ENCODE assay signal across 8 cellular contexts in the genomic region with DNA sequence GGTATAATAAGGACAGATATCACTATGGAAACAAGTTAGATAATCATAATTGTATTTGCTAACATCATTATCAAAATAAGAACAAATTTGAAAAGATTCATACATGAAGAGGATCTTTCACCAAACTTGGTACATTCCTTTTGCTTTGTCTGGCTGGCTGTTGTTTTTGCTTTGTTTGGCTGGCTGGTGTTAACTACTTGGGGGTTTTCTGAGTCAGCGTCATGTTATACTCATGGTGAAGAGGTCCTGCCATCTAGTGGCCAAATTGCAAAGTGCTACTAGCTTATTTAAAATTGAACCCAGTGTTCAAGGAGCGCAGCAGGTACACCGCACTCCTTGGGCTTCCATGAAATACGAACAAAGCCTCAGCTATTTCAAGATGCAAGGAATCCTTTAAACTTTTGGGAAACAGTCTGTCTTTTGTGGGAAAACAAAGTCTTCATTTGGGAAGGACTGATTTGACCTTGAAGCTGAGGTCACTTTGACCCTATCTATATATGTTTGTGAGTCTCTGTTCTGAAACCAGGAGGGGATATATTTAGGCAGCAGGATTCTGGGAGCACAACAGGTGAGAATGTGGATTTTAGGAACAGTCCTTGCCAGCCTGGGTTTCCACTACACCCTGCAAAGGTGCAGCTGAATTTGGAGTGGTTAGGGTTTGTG.
A peak's percentile ranks its signal among the peaks of the same experiment; 100 is the strongest.
DNase-seq lines count a peak whose midpoint lies in the region; ATAC-seq and TF ChIP-seq lines count a peak whose summit lies in the region.

No MANE protein-coding gene starts in this region.

- no peaks in the 10 kb centered on the region for H3K27me3 ChIP-seq in lung (ENCODE audit: control insufficient read depth, insufficient read depth)

- ATAC-seq in HG02852 (IDR thresholded peaks at IDR 0.05; ENCODE audit: unreplicated experiment) (peak; percentile 95), lung (ENCODE audit: insufficient read depth, low FRiP score) (peak; percentile 83)

- DNase-seq in ACHN (peak; percentile 54), GM13977 (ENCODE audit: low spot score) (peak; percentile 66), NCI-H1105 (lab: John Stamatoyannopoulos, UW) (peak; percentile 46), T-helper 9 cell (peak; percentile 19), dermis microvascular lymphatic vessel endothelial cell (ENCODE audit: low read depth in 2 of 2) (peak; percentile 75 to 87), lung (ENCODE audit: low spot score) (peak; percentile 57)
- peak; percentile 5 for DNase-seq in stimulated activated CD8-positive, alpha-beta memory T cell treated with anti-CD3 and anti-CD28 coated beads, Interleukin-4, amount 100 ng/mL, for 24 hours (ENCODE audit: low read depth)

- no peaks in the 10 kb centered on the region for H3K4me1 ChIP-seq in lung (ENCODE audit: control insufficient read depth in 2 of 2, insufficient read depth in 2 of 2, low read length in 2 of 2)

- H3K36me3 ChIP-seq in lung (ENCODE audit: control insufficient read depth in 2 of 2, insufficient read depth in 2 of 2, low read length in 2 of 2) = no peaks in the 10 kb centered on the region

- H3K27ac ChIP-seq in lung (ENCODE audit: low read depth in 1 of 2, low read length in 1 of 2) = no peak overlapping the region

- H3K9me3 ChIP-seq in lung (ENCODE audit: control insufficient read depth in 2 of 2, insufficient read depth in 1 of 2, low read length in 1 of 2) = no peaks in the 10 kb centered on the region

- in situ Hi-C loops in ACHN (cut with HindIII; ENCODE audit: low pct_ligation_motif_present, low pct_unique_long_range_greater_than_20kb, low sequenced_read_pairs) = no loop called here
- in situ Hi-C loops in GM13977 (cut with MboI; ENCODE audit: low pct_unique_long_range_greater_than_20kb, low sequenced_read_pairs, unreplicated experiment) = no loop called here

- TF ChIP-seq CTCF in GM13977 (IDR thresholded peaks at IDR 0.05; ENCODE audit: extremely low read depth, insufficient read depth, missing control alignments) (peak; percentile 80), lung (IDR thresholded peaks at IDR 0.05; ENCODE audit: control extremely low read depth, extremely low read depth) (peak; percentile 41)

- no peak overlapping the region for H3K4me3 ChIP-seq in lung

- WGBS in lung, 2 donors = 14 to 24% methylated on average over 4 of the region's 4 CpGs

Comparison
In these comparisons a context has a peak if more than half of its experiments do, and no peak if none do; other contexts are left out.
1. DNase-seq: peak in every context shown above with its lines; median percentile 81 in dermis microvascular lymphatic vessel endothelial cell; 66 in GM13977; 57 in lung; 54 in ACHN; 46 in NCI-H1105; 19 in T-helper 9 cell; 5 in stimulated activated CD8-positive, alpha-beta memory T cell treated with anti-CD3 and anti-CD28 coated beads, Interleukin-4, amount 100 ng/mL, for 24 hours.